In the genomic region with DNA sequence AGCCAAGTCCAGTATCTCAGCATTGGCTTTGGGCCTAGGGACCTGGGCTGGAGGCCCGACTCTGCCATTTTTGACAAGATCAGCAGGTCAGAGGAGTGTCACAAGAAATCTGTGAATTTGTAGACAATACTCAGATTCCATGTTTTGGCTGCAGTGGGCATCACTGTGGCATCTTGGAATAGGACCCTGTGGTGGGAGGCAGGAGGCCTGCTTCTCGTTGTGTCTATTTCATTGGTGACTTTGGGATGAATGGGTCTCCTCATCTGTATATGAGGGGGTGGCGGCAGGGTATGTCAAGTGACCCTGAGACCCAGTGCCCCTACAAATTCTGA, we compare ENCODE assay signal across 9 cellular contexts.
A peak's percentile ranks its signal among the peaks of the same experiment; 100 is the strongest.
DNase-seq lines count a peak whose midpoint lies in the region; ATAC-seq and TF ChIP-seq lines count a peak whose summit lies in the region.
"Had no signal": no experiment of that assay in that cellular context is flagged by ENCODE, and none has a peak within 500 bp of the region (broad histone marks: within the 10 kb centered on the region; RNA-seq: fewer than 3 reads in every experiment).

No MANE protein-coding gene starts in this region.

- H3K4me3 Mint-ChIP-seq in activated naive CD4-positive, alpha-beta T cell treated with anti-CD3 and anti-CD28 coated beads, Interleukin-2, amount 50 U/mL, for 24 hours: no peak overlapping the region
- H3K4me3 Mint-ChIP-seq in effector memory CD8-positive, alpha-beta T cell: peak overlapping the region; percentile 85 to 92

- TF ChIP-seq CTCF in RWPE1 (conservative IDR thresholded peaks at IDR 0.05; ENCODE audit: low read depth): peak; percentile 78
- no peak for TF ChIP-seq CTCF in tibial artery (IDR thresholded peaks at IDR 0.05)

- DNase-seq in activated naive CD4-positive, alpha-beta T cell treated with Interleukin-2 at 50 U/mL for 16 hours: no peak
- DNase-seq in RWPE1 (ENCODE audit: low spot score) (no peak), tibial artery (no peak), OCI-M2 (lab: John Stamatoyannopoulos, UW; ENCODE audit: unreplicated experiment) (no peak), DMS79 (lab: John Stamatoyannopoulos, UW) (no peak), KG1 (lab: John Stamatoyannopoulos, UW) (no peak)
- DNase-seq in effector memory CD8-positive, alpha-beta T cell: no peak

- H3K9me3 ChIP-seq in tibial artery: no peaks in the 10 kb centered on the region
- H3K9me3 ChIP-seq: gastroesophageal sphincter had no signal

- H3K4me1 Mint-ChIP-seq in activated naive CD4-positive, alpha-beta T cell treated with anti-CD3 and anti-CD28 coated beads, Interleukin-2, amount 50 U/mL, for 24 hours: peaks cover 41% of the 10 kb centered on the region
- peaks cover 38 to 45% of the 10 kb centered on the region in 2 donors for H3K4me1 Mint-ChIP-seq in effector memory CD8-positive, alpha-beta T cell (ENCODE audit: low read depth in 2 of 2)

- peak overlapping the region; percentile 11 for H3K27ac Mint-ChIP-seq in activated naive CD4-positive, alpha-beta T cell treated with anti-CD3 and anti-CD28 coated beads, Interleukin-2, amount 50 U/mL, for 24 hours
- peak overlapping the region; percentile 88 to 90 for H3K27ac Mint-ChIP-seq in effector memory CD8-positive, alpha-beta T cell

- CTCF ChIA-PET in RWPE1 (lab: Yijun Ruan, JAX): interaction anchor here (0.8 to 11.3 kb wide), 2 partner anchors 175 to 209 kb away, joined by 3 to 134 read pairs; partner anchors contain the start of gene SCAMP5

- peaks cover 36 to 44% (median 42%) of the 10 kb centered on the region in 3 donors for H3K36me3 ChIP-seq in tibial artery

- intact Hi-C loops in tibial artery (cut with DNase I; ENCODE audit: low total_unique reads): loop anchor here (2.0 to 10.0 kb wide), 2 partner anchors 248 to 420 kb away; partner anchors contain the start of genes CSK and RPP25

- H3K9me3 Mint-ChIP-seq in activated naive CD4-positive, alpha-beta T cell treated with anti-CD3 and anti-CD28 coated beads, Interleukin-2, amount 50 U/mL, for 24 hours: no peaks in the 10 kb centered on the region
- H3K9me3 Mint-ChIP-seq in effector memory CD8-positive, alpha-beta T cell: no peaks in the 10 kb centered on the region

- H3K27ac ChIP-seq in RWPE1: peak overlapping the region; percentile 90
- H3K27ac ChIP-seq in tibial artery: peak overlapping the region; percentile 7 to 21

- H3K36me3 Mint-ChIP-seq in activated naive CD4-positive, alpha-beta T cell treated with anti-CD3 and anti-CD28 coated beads, Interleukin-2, amount 50 U/mL, for 24 hours: peaks cover 2% of the 10 kb centered on the region
- H3K36me3 Mint-ChIP-seq in effector memory CD8-positive, alpha-beta T cell (ENCODE audit: insufficient read depth): peaks cover 15% of the 10 kb centered on the region

- no peak overlapping the region for H3K4me3 ChIP-seq in tibial artery
- H3K4me3 ChIP-seq: gastroesophageal sphincter had no signal

- POLR2A ChIA-PET in RWPE1 (lab: Yijun Ruan, JAX; ENCODE audit: low non-redundant PET): no interaction called here

- H3K27me3 ChIP-seq in tibial artery: no peaks in the 10 kb centered on the region
- H3K27me3 ChIP-seq: gastroesophageal sphincter had no signal

- no peaks in the 10 kb centered on the region for H3K27me3 Mint-ChIP-seq in activated naive CD4-positive, alpha-beta T cell treated with anti-CD3 and anti-CD28 coated beads, Interleukin-2, amount 50 U/mL, for 24 hours
- H3K27me3 Mint-ChIP-seq in effector memory CD8-positive, alpha-beta T cell: no peaks in the 10 kb centered on the region

- H3K4me1 ChIP-seq in tibial artery: peaks cover 0 to 74% (median 63%) of the 10 kb centered on the region in 4 donors

- no peak for ATAC-seq in effector memory CD8-positive, alpha-beta T cell (replicated peaks)
